12 cellular contexts compared by ENCODE assay signal in the genomic region with DNA sequence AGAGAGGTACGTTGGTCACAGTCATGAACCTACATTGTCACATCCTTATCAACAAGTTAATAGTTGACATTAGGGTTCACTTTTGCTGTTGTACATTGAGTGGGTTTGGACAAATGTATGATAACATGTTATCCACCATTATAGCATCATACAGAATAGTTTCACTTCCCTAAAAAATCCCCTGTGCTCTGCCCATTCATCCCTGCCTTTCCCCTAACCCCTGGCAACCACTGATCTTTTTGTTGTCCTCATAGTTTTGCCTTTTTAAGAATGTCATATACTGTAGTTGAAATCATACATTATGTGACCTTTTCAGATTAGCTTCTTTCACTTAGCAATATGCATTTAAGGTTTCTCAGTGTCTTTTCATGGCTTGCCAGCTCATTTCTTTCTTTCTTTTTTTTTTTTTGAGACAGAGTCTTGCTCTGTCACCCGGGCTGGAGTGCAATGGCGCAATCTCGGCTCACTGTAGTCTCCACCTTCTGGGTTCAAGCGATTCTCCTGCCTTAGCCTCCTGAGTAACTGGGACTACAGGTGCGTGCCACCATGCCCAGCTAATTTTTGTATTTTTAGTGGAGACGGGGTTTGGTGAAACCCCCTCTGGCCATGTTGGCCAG. TPM values are rescaled to one million over a fixed set of nuclear protein-coding genes. Genes with fewer than 3 reads are reported as not detected.
DNase-seq lines count a peak whose midpoint lies in the region; ATAC-seq and TF ChIP-seq lines count a peak whose summit lies in the region.
"Had no signal": no experiment of that assay in that cellular context is flagged by ENCODE, and none has a peak within 500 bp of the region (broad histone marks: within the 10 kb centered on the region; RNA-seq: fewer than 3 reads in every experiment).

No MANE protein-coding gene starts in this region.

- WGBS in mammary epithelial cell (ENCODE audit: low coverage, missing lambda C conversion rate): 85% methylated on average over 6 of the region's 7 CpGs

- CTCF ChIA-PET in mammary epithelial cell (lab: Charles Lee; ENCODE audit: low non-redundant PET): no interaction called here

- peak; percentile 59 for DNase-seq in CD1c-positive myeloid dendritic cell (ENCODE audit: extremely low spot score)
- peak; percentile 75 for DNase-seq in NAMALWA (ENCODE audit: low spot score)
- no peak for DNase-seq in H7
- no peak for DNase-seq in stimulated activated CD4-positive, alpha-beta T cell treated with anti-CD3 and anti-CD28 coated beads, Interleukin-12 subunit alpha, Interleukin-12 subunit beta, amount 100 ng/mL, for 4 hours
- no peak for DNase-seq in 8988T
- no peak for DNase-seq in mammary epithelial cell
- DNase-seq: activated effector memory CD4-positive, alpha-beta T cell treated with anti-CD3 and anti-CD28 coated beads, Interleukin-2, amount 50 U/mL, for 16 hours; effector CD4-positive, alpha-beta T cell; NCI-H2029 had no signal

- H4K20me1 ChIP-seq in mammary epithelial cell (ENCODE audit: insufficient read depth, low read length): peaks cover 7% of the 10 kb centered on the region

- peaks cover 98% of the 10 kb centered on the region for H3K79me2 ChIP-seq in mammary epithelial cell (ENCODE audit: insufficient read depth, low read length)

- H3K9me3 ChIP-seq in mammary epithelial cell (replicated peaks; ENCODE audit: insufficient read depth, low read length): peaks cover 5% of the 10 kb centered on the region
- H3K9me3 ChIP-seq: neutrophil had no signal

- H3K27me3 ChIP-seq in H7 (ENCODE audit: control insufficient read depth, insufficient read depth, low read length) (no peaks in the 10 kb centered on the region), mammary epithelial cell (ENCODE audit: insufficient read depth, low read length) (no peaks in the 10 kb centered on the region)
- H3K27me3 ChIP-seq: neutrophil had no signal

- H3K4me3 ChIP-seq in H7 (ENCODE audit: insufficient read depth, low read depth, low read length) (no peak overlapping the region), mammary epithelial cell (replicated peaks in 1 of 3; ENCODE audit: insufficient read depth in 1 of 3, low read depth in 2 of 3, low read length in 3 of 3) (no peak overlapping the region)

- ATAC-seq in GM19035 (IDR thresholded peaks at IDR 0.05; ENCODE audit: unreplicated experiment) (peak; percentile 61), HG02870 (IDR thresholded peaks at IDR 0.05; ENCODE audit: unreplicated experiment) (peak; percentile 57)

- peaks cover 13% of the 10 kb centered on the region for H3K4me1 ChIP-seq in mammary epithelial cell (ENCODE audit: insufficient read depth, low read length)

- intact Hi-C loops in mammary epithelial cell (cut with micrococcal nuclease): no loop called here

- H3K9ac ChIP-seq in mammary epithelial cell (ENCODE audit: insufficient read depth, low read length): no peak overlapping the region

- no peak overlapping the region for H3K4me2 ChIP-seq in mammary epithelial cell (ENCODE audit: insufficient read depth, low read depth, low read length)

- no peaks in the 10 kb centered on the region for H3K36me3 ChIP-seq in H7 (replicated peaks; ENCODE audit: control insufficient read depth, insufficient read depth, low read length)
- peaks cover 3% of the 10 kb centered on the region for H3K36me3 ChIP-seq in mammary epithelial cell (ENCODE audit: insufficient read depth, low read length)
- H3K36me3 ChIP-seq: neutrophil had no signal

- dilution Hi-C loops in mammary epithelial cell (cut with HindIII; ENCODE audit: low sequenced_read_pairs): no loop called here

- H3K27ac ChIP-seq in mammary epithelial cell (ENCODE audit: insufficient read depth, low read depth, low read length): no peak overlapping the region
- H3K27ac ChIP-seq: neutrophil had no signal

- in situ Hi-C loops in mammary epithelial cell (cut with MboI; ENCODE audit: low sequenced_read_pairs in 2 of 2): no loop called here

- no peak for TF ChIP-seq CTCF in mammary epithelial cell (conservative IDR thresholded peaks at IDR 0.05 in 1 of 2, IDR thresholded peaks at IDR 0.05 in 1 of 2; ENCODE audit: extremely low read depth in 1 of 2, insufficient read depth in 1 of 2, low read depth in 1 of 2, low read length in 2 of 2)

- no TSS peak for BruUV-seq in mammary epithelial cell (replicated peaks; lab: Mats Ljungman, UMichigan)

- no peak overlapping the region for H2AFZ ChIP-seq in mammary epithelial cell (ENCODE audit: low read depth, low read length)

RNA-seq across cellular contexts. Expression of a gene that starts 50.6 kb away (rescaled TPM):
- total RNA-seq in H7 (2014; rRNA removed; shearing (Covaris generic)): 158 and 160 TPM in 2 replicates
- total RNA-seq in mammary epithelial cell: 100 to 1,000 TPM in 1 of 2 donors, 10 to 100 TPM in 1; 85.2 to 111 TPM
- 101 TPM for polyA plus RNA-seq in mammary epithelial cell
- polyA minus RNA-seq in mammary epithelial cell: 154 TPM

Comparison
In these comparisons a context has a peak if more than half of its experiments do, and no peak if none do; other contexts are left out.
1. DNase-seq: peak in CD1c-positive myeloid dendritic cell (single experiment) and NAMALWA (single experiment); none in H7 (single experiment), stimulated activated CD4-positive, alpha-beta T cell treated with anti-CD3 and anti-CD28 coated beads, Interleukin-12 subunit alpha, Interleukin-12 subunit beta, amount 100 ng/mL, for 4 hours (single experiment), 8988T (single experiment) and mammary epithelial cell (single experiment).